12 cellular contexts compared by ENCODE assay signal in genomic region chr15:38242055-38242454, GRCh38. TPM values are rescaled to one million over a fixed set of nuclear protein-coding genes. Genes with fewer than 3 reads are reported as not detected.
DNase-seq lines count a peak whose midpoint lies in the region; ATAC-seq and TF ChIP-seq lines count a peak whose summit lies in the region.
"Had no signal": no experiment of that assay in that cellular context is flagged by ENCODE, and none has a peak within 500 bp of the region (broad histone marks: within the 10 kb centered on the region; RNA-seq: fewer than 3 reads in every experiment).

No MANE protein-coding gene starts in this region.

- no peak overlapping the region for H3K4me3 ChIP-seq in IMR-90 (ENCODE audit: insufficient read depth, low read depth, low read length)
- H3K4me3 ChIP-seq: upper lobe of left lung had no signal

- H3K56ac ChIP-seq in IMR-90 (ENCODE audit: extremely low read depth, insufficient read depth, low read length): no peak overlapping the region

- H3K4me1 ChIP-seq in IMR-90 (ENCODE audit: control insufficient read depth, insufficient read depth, low read length): no peaks in the 10 kb centered on the region

- dilution Hi-C loops in IMR-90 (cut with HindIII; ENCODE audit: low sequenced_read_pairs, unreplicated experiment): no loop called here

- no CpG with 5 or more reads among the region's 2 CpGs for WGBS in IMR-90 (ENCODE audit: extremely low coverage in 2 of 2, insufficient read length in 1 of 2), 2 experiments

- H2BK20ac ChIP-seq in IMR-90 (ENCODE audit: low read depth, low read length): no peak overlapping the region

- H3K27ac ChIP-seq in IMR-90 (ENCODE audit: insufficient read depth, low read length): no peak overlapping the region
- no peak overlapping the region for H3K27ac ChIP-seq in caudate nucleus (ENCODE audit: low read depth, low read length)
- H3K27ac ChIP-seq: upper lobe of left lung, WERI-Rb-1 had no signal

- no peak overlapping the region for H4K91ac ChIP-seq in IMR-90 (ENCODE audit: insufficient read depth, low read depth, low read length)

- no peak overlapping the region for H2BK15ac ChIP-seq in IMR-90 (ENCODE audit: low read depth, low read length)

- H3K14ac ChIP-seq in IMR-90 (replicated peaks; ENCODE audit: low read depth, low read length): no peak overlapping the region

- no peaks in the 10 kb centered on the region for H3K9me1 ChIP-seq in IMR-90 (ENCODE audit: insufficient read depth, low read length)

- H2BK120ac ChIP-seq in IMR-90 (ENCODE audit: low read depth, low read length): no peak overlapping the region

- H3K36me3 ChIP-seq in IMR-90 (ENCODE audit: control insufficient read depth, insufficient read depth, low read length): no peaks in the 10 kb centered on the region
- H3K36me3 ChIP-seq: upper lobe of left lung, WERI-Rb-1 had no signal

- DNase-seq in GM10248 (ENCODE audit: extremely low spot score) (peak; percentile 32), IMR-90 (no peak), caudate nucleus (lab: John Stamatoyannopoulos, UW) (no peak), putamen (ENCODE audit: low spot score) (no peak), left lobe of liver (ENCODE audit: low spot score) (no peak)
- no peak for DNase-seq in activated CD4-positive, alpha-beta T cell treated with anti-CD3 and anti-CD28 coated beads, Interleukin-2, amount 10 ng/mL, durations not matched to agents 24 days and 14 days
- DNase-seq: foreskin melanocyte, mammary epithelial cell, upper lobe of left lung, WERI-Rb-1 had no signal

- no peaks in the 10 kb centered on the region for H3K27me3 ChIP-seq in IMR-90 (ENCODE audit: control insufficient read depth, insufficient read depth, low read length)
- H3K27me3 ChIP-seq: upper lobe of left lung had no signal

- CTCF ChIA-PET in GM10248 (lab: Yijun Ruan, JAX): no interaction called here
- CTCF ChIA-PET in IMR-90 (lab: Yijun Ruan, JAX): interaction anchor here (0.6 kb wide), 1 partner anchor 213 kb away, joined by 4 read pairs; no protein-coding TSS in a partner anchor

- no peak overlapping the region for H2BK5ac ChIP-seq in IMR-90 (ENCODE audit: low read depth, low read length, poor library complexity, severe bottlenecking)

- H3K27me3 Mint-ChIP-seq in activated CD4-positive, alpha-beta T cell treated with anti-CD3 and anti-CD28 coated beads, Interleukin-2, amount 10 ng/mL, durations not matched to agents 24 days and 14 days: peaks cover 22% of the 10 kb centered on the region

- H2AFZ ChIP-seq in IMR-90 (replicated peaks; ENCODE audit: low read length, poor library complexity): no peak overlapping the region

- no peak overlapping the region for H4K8ac ChIP-seq in IMR-90 (ENCODE audit: low read depth in 2 of 2, low read length in 2 of 2)

- H3K4me1 Mint-ChIP-seq in activated CD4-positive, alpha-beta T cell treated with anti-CD3 and anti-CD28 coated beads, Interleukin-2, amount 10 ng/mL, durations not matched to agents 24 days and 14 days: no peaks in the 10 kb centered on the region

- H3K79me1 ChIP-seq in IMR-90 (ENCODE audit: low read depth in 1 of 2, low read length in 2 of 2): no peaks in the 10 kb centered on the region

- H3K27ac Mint-ChIP-seq in activated CD4-positive, alpha-beta T cell treated with anti-CD3 and anti-CD28 coated beads, Interleukin-2, amount 10 ng/mL, durations not matched to agents 24 days and 14 days: no peak overlapping the region

- no peaks in the 10 kb centered on the region for H3K9me3 ChIP-seq in IMR-90 (ENCODE audit: control insufficient read depth, insufficient read depth, low read length)
- H3K9me3 ChIP-seq: upper lobe of left lung had no signal

- POLR2A ChIA-PET in GM10248 (lab: Yijun Ruan, JAX) (no interaction called here), IMR-90 (lab: Charles Lee; ENCODE audit: unreplicated experiment) (no interaction called here)

- TF ChIP-seq CTCF in GM10248 (IDR thresholded peaks at IDR 0.05; ENCODE audit: control extremely low read depth, extremely low read depth, low read depth, missing control alignments) (no peak), IMR-90 (conservative IDR thresholded peaks at IDR 0.05; ENCODE audit: low read depth, low read length) (no peak)

- no peak overlapping the region for H3K9ac ChIP-seq in IMR-90 (ENCODE audit: low read depth, low read length)

- BruUV-seq in IMR-90 (replicated peaks; lab: Mats Ljungman, UMichigan): no TSS peak

- no peak for TF ChIP-seq POLR2A in IMR-90 (IDR thresholded peaks at IDR 0.05; ENCODE audit: low read depth, low read length)

- no peak overlapping the region for H2AK9ac ChIP-seq in IMR-90 (replicated peaks; ENCODE audit: low read depth, low read length, poor library complexity)

- H3K36me3 Mint-ChIP-seq in activated CD4-positive, alpha-beta T cell treated with anti-CD3 and anti-CD28 coated beads, Interleukin-2, amount 10 ng/mL, durations not matched to agents 24 days and 14 days (ENCODE audit: low read depth): no peaks in the 10 kb centered on the region

- H4K5ac ChIP-seq in IMR-90 (ENCODE audit: low read depth, low read length): no peak overlapping the region

- intact Hi-C loops in IMR-90 (cut with micrococcal nuclease): no loop called here
- intact Hi-C loops in activated CD4-positive, alpha-beta T cell treated with anti-CD3 and anti-CD28 coated beads, Interleukin-2, amount 10 ng/mL, durations not matched to agents 24 days and 14 days (cut with micrococcal nuclease): no loop called here

- no peak overlapping the region for H3K4ac ChIP-seq in IMR-90 (ENCODE audit: low read depth, low read length)

- peak overlapping the region; percentile 35; the same call in 1 of the 2 replicates for H3K4me2 ChIP-seq in IMR-90 (ENCODE audit: low read depth, low read length)

- no peak overlapping the region for H3K4me3 Mint-ChIP-seq in activated CD4-positive, alpha-beta T cell treated with anti-CD3 and anti-CD28 coated beads, Interleukin-2, amount 10 ng/mL, durations not matched to agents 24 days and 14 days

- H3K18ac ChIP-seq in IMR-90 (ENCODE audit: low read depth, low read length): no peak overlapping the region

- H3K23ac ChIP-seq in IMR-90 (ENCODE audit: low read depth, low read length): no peak overlapping the region

- H3K9me3 Mint-ChIP-seq in activated CD4-positive, alpha-beta T cell treated with anti-CD3 and anti-CD28 coated beads, Interleukin-2, amount 10 ng/mL, durations not matched to agents 24 days and 14 days: no peaks in the 10 kb centered on the region

- H4K20me1 ChIP-seq in IMR-90 (ENCODE audit: insufficient read depth, low read length): no peaks in the 10 kb centered on the region

- ATAC-seq in GM19395 (IDR thresholded peaks at IDR 0.05; ENCODE audit: unreplicated experiment) (peak; percentile 90), HG02852 (IDR thresholded peaks at IDR 0.05; ENCODE audit: unreplicated experiment) (peak; percentile 88), IMR-90 (ENCODE audit: low read depth) (no peak), left lobe of liver (no peak)

- no peak overlapping the region for H2AK5ac ChIP-seq in IMR-90 (ENCODE audit: low read depth, low read length)

- TF ChIP-seq RAD21 in IMR-90 (IDR thresholded peaks at IDR 0.05; ENCODE audit: low read length): no peak

- in situ Hi-C loops in IMR-90 (cut with MboI; ENCODE audit: low sequenced_read_pairs): no loop called here

TF ChIP-seq in IMR-90, 13 proteins besides CTCF, POLR2A, EP300 and RAD21:
- no peak for TF ChIP-seq FOS (IDR thresholded peaks at IDR 0.05; ENCODE audit: low read depth, low read length)
- TF ChIP-seq CHD1 (IDR thresholded peaks at IDR 0.05; ENCODE audit: low read depth, low read length): no peak
- no peak for TF ChIP-seq NFE2L2 (IDR thresholded peaks at IDR 0.05; ENCODE audit: low read depth, low read length)
- no peak for TF ChIP-seq ELK1 (IDR thresholded peaks at IDR 0.05; ENCODE audit: borderline replicate concordance, low read depth, low read length)
- TF ChIP-seq BHLHE40 (IDR thresholded peaks at IDR 0.05; ENCODE audit: low read depth, low read length): no peak
- TF ChIP-seq SMC3 (IDR thresholded peaks at IDR 0.05; ENCODE audit: low read depth, low read length): no peak
- no peak for TF ChIP-seq RFX5 (IDR thresholded peaks at IDR 0.05; ENCODE audit: low read depth, low read length)
- TF ChIP-seq MAFK (IDR thresholded peaks at IDR 0.05; ENCODE audit: low read depth, low read length): no peak
- no peak for TF ChIP-seq MXI1 (IDR thresholded peaks at IDR 0.05; ENCODE audit: borderline replicate concordance, low read depth, low read length)
- no peak for TF ChIP-seq USF2 (IDR thresholded peaks at IDR 0.05; ENCODE audit: low read depth, low read length)
- no peak for TF ChIP-seq MAZ (IDR thresholded peaks at IDR 0.05; ENCODE audit: borderline replicate concordance, low read depth, low read length)
- TF ChIP-seq RCOR1 (IDR thresholded peaks at IDR 0.05; ENCODE audit: insufficient replicate concordance, low read length): no peak
- TF ChIP-seq CEBPB (IDR thresholded peaks at IDR 0.05; ENCODE audit: low read depth, low read length): no peak

RNA-seq across cellular contexts. Expression of gene SPRED1, which starts 10.6 kb away (rescaled TPM):
- 17.9 and 38.3 TPM in 2 replicates for total RNA-seq in IMR-90 (2012; rRNA removed)
- polyA plus RNA-seq in IMR-90 (2012; rRNA removed): 4.8 and 6.6 TPM in 2 replicates
- 2.4 and 2.7 TPM in 2 replicates for polyA plus RNA-seq in IMR-90 (2012; cell fraction: cytosol; rRNA removed)
- 2.4 and 6.4 TPM in 2 replicates for polyA plus RNA-seq in IMR-90 (2012; cell fraction: nucleus; rRNA removed; ENCODE audit: low replicate concordance)
- total RNA-seq in left lobe of liver: 4.2 TPM
- 0.44 and 0.71 TPM in 2 replicates for total RNA-seq in activated CD4-positive, alpha-beta T cell treated with anti-CD3 and anti-CD28 coated beads, Interleukin-2, amount 10 ng/mL, durations not matched to agents 24 days and 14 days

Comparison
In these comparisons a context has a peak if more than half of its experiments do, and no peak if none do; other contexts are left out.
1. ATAC-seq: peak in GM19395 (single experiment) and HG02852 (single experiment); none in IMR-90 (single experiment) and left lobe of liver (single experiment).